In genomic region chr15:101445109-101445508, GRCh38 we compare ENCODE assay signal across 20 cellular contexts.
"Had no signal": no experiment of that assay in that cellular context is flagged by ENCODE, and none has a peak within 500 bp of the region (broad histone marks: within the 10 kb centered on the region; RNA-seq: fewer than 3 reads in every experiment).

No MANE protein-coding gene starts in this region.

- DNase-seq: activated CD4-positive, alpha-beta T cell treated with anti-CD3 and anti-CD28 coated beads for 48 hours; activated CD4-positive, alpha-beta T cell treated with anti-CD3 and anti-CD28 coated beads, Interleukin-2, amount 50 U/mL, for 4 hours; activated CD4-positive, CD25-positive, alpha-beta regulatory T cell treated with anti-CD3 and anti-CD28 coated beads, Interleukin-2, amount 50 U/mL, for 72 hours; activated CD8-positive, alpha-beta memory T cell treated with anti-CD3 and anti-CD28 coated beads for 24 hours; activated effector memory CD4-positive, alpha-beta T cell treated with anti-CD3 and anti-CD28 coated beads, Interleukin-2, amount 50 U/mL, for 16 hours; activated naive CD4-positive, alpha-beta T cell treated with anti-CD3 and anti-CD28 coated beads, Interleukin-2, amount 10 ng/mL, durations not matched to agents 7 days and 5 days; activated naive CD8-positive, alpha-beta T cell treated with anti-CD3 and anti-CD28 coated beads for 36 hours; activated T-cell treated with anti-CD3 and anti-CD28 coated beads, Interleukin-2, amount 50 U/mL, for 4 hours; brain microvascular endothelial cell; NCI-H1105 treated with DMSO at 0.1 percent for 48 hours; NCI-H1436 treated with DMSO at 0.1 percent for 48 hours; NCI-H187; NCI-H2081; NCI-H510A treated with DMSO at 0.1 percent for 48 hours; Peyer's patch; SIG-M5; T-helper 17 cell; T-helper 9 cell had no signal

- H3K9me3 ChIP-seq: Peyer's patch had no signal

- H3K27me3 ChIP-seq: brain microvascular endothelial cell, cardiac muscle cell, Peyer's patch had no signal

- ATAC-seq: activated T-cell treated with anti-CD3 and anti-CD28 coated beads, Interleukin-2, amount 50 U/mL, for 4 hours; T-helper 17 cell; WTC11 had no signal

- H3K4me3 ChIP-seq: cardiac muscle cell, Peyer's patch had no signal

- H3K27ac ChIP-seq: brain microvascular endothelial cell, cardiac muscle cell had no signal

- H3K4me1 ChIP-seq: Peyer's patch had no signal

- H3K36me3 ChIP-seq: brain microvascular endothelial cell, cardiac muscle cell, Peyer's patch had no signal
